ENCODE assay signal across 22 cellular contexts in genomic region chr2:44956841-44957240, GRCh38. TPM values are rescaled to one million over a fixed set of nuclear protein-coding genes. Genes with fewer than 3 reads are reported as not detected.
"Had no signal": no experiment of that assay in that cellular context is flagged by ENCODE, and none has a peak within 500 bp of the region (broad histone marks: within the 10 kb centered on the region; RNA-seq: fewer than 3 reads in every experiment).

No MANE protein-coding gene starts in this region.

- H3K27me3 ChIP-seq: ovary had no signal

- H3K36me3 ChIP-seq: ascending aorta, ovary, thyroid gland had no signal

- H3K9me3 ChIP-seq: ascending aorta, ovary, thyroid gland had no signal

- H3K4me3 ChIP-seq: ascending aorta, ovary, thyroid gland had no signal

- H3K27ac ChIP-seq: ascending aorta, ovary, thyroid gland had no signal

- DNase-seq: activated CD4-positive, alpha-beta memory T cell treated with anti-CD3 and anti-CD28 coated beads for 36 hours; activated CD4-positive, alpha-beta T cell treated with anti-CD3 and anti-CD28 coated beads for 1 hour; activated CD8-positive, alpha-beta memory T cell treated with anti-CD3 and anti-CD28 coated beads, Interleukin-2, amount 10 ng/mL, durations not matched to agents 7 days and 5 days; activated naive CD4-positive, alpha-beta T cell treated with anti-CD3 and anti-CD28 coated beads, Interleukin-2, amount 10 ng/mL, durations not matched to agents 7 days and 5 days; activated T-cell treated with anti-CD3 and anti-CD28 coated beads, Interleukin-2, amount 50 U/mL, for 1 hour; dermis blood vessel endothelial cell; effector memory CD8-positive, alpha-beta T cell; hippocampal formation; midbrain; ovary; stimulated activated naive B cell treated with anti-CD40 and anti-IgM and Interleukin-4, amounts not matched to agents 10 μg/mL and 1 μg/mL and 100 μg/mL, for 72 hours; T-helper 9 cell; thyroid gland had no signal

RNA-seq across cellular contexts. Expression of gene SIX3, which starts 15.3 kb away (rescaled TPM):
- total RNA-seq: activated CD4-positive, alpha-beta memory T cell treated with anti-CD3 and anti-CD28 coated beads for 36 hours; ascending aorta; chondrocyte; dermis blood vessel endothelial cell; glomerular endothelial cell; left lobe of liver; lung microvascular endothelial cell; neural crest cell; ovary; thyroid gland; urinary bladder had no signal
- polyA plus RNA-seq: keratinocyte, ovary, urinary bladder had no signal

RNA-seq across cellular contexts. Expression of gene SIX2, which starts 52.4 kb away (rescaled TPM):
- total RNA-seq: activated CD4-positive, alpha-beta memory T cell treated with anti-CD3 and anti-CD28 coated beads for 36 hours; activated CD8-positive, alpha-beta memory T cell treated with anti-CD3 and anti-CD28 coated beads, Interleukin-2, amount 10 ng/mL, durations not matched to agents 7 days and 5 days; activated T-helper 2 cell treated with anti-CD3 and anti-CD28 coated beads, Interferon-gamma antibody, Interleukin-2, Interleukin-4, amounts not matched to agents 10 μg/mL and 5 μg/mL and 100 μg/mL, durations not matched to agents 14 hours and 24 hours and 36 hours; dermis blood vessel endothelial cell; left lobe of liver; lung microvascular endothelial cell had no signal
- polyA plus RNA-seq: keratinocyte had no signal
